1 cellular context compared by ENCODE assay signal in the genomic region with DNA sequence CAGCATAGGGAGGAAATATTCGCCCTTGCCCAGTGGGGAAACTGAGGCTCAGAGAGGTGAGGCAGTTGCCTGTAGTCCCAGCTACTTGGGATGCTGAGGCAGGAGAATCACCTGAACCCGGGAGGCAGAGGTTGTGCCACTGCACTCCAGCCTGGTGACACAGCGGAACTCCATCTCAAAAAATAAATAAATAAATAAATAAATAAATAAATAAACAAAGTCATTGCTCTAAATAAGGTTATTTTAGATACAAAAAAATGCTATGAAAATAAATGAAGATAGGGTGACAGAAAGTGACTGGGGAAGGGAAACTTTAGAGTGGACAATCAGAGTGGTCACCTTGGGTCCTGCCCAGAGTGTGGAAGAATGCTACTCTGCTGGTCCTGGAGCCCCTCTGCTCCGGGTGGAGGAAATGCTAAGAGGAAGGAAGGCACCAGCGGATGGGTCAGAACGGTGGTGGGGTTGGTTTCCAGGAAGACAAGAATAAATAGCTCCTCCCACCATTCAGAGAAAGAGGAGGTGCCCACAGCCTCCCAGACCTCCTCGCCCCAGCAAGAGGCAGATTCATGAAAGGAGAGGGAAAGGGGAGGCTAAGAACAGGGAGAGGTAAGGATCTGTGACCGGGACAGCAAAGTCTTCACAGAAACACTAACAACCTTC.
TF ChIP-seq lines count a peak whose summit lies in the region.

No MANE protein-coding gene starts in this region.

TF ChIP-seq in K562, 482 proteins besides CTCF, POLR2A, EP300 and RAD21 (continued from another document):
- TF ChIP-seq HDAC2 (IDR thresholded peaks at IDR 0.05), result no peak
- TF ChIP-seq SMARCE1 (IDR thresholded peaks at IDR 0.05), result no peak
- TF ChIP-seq IRF2 (CRISPR knock-in tag; IDR thresholded peaks at IDR 0.05), result no peak
- no peak for TF ChIP-seq ZBTB7A (IDR thresholded peaks at IDR 0.05; ENCODE audit: borderline replicate concordance, control insufficient read depth, low read depth, low read length)
- TF ChIP-seq CBX2 (IDR thresholded peaks at IDR 0.05; ENCODE audit: insufficient read depth, low read length, poor library complexity, severe bottlenecking), result no peak
- TF ChIP-seq ZNF165 (CRISPR knock-in tag; IDR thresholded peaks at IDR 0.05; ENCODE audit: borderline replicate concordance), result no peak
- no peak for TF ChIP-seq NR3C1 (CRISPR knock-in tag; IDR thresholded peaks at IDR 0.05)
- TF ChIP-seq, protein P1, sequence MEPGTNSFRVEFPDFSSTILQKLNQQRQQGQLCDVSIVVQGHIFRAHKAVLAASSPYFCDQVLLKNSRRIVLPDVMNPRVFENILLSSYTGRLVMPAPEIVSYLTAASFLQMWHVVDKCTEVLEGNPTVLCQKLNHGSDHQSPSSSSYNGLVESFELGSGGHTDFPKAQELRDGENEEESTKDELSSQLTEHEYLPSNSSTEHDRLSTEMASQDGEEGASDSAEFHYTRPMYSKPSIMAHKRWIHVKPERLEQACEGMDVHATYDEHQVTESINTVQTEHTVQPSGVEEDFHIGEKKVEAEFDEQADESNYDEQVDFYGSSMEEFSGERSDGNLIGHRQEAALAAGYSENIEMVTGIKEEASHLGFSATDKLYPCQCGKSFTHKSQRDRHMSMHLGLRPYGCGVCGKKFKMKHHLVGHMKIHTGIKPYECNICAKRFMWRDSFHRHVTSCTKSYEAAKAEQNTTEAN (CRISPR knock-in tag; IDR thresholded peaks at IDR 0.05), result no peak
- TF ChIP-seq, protein P2, sequence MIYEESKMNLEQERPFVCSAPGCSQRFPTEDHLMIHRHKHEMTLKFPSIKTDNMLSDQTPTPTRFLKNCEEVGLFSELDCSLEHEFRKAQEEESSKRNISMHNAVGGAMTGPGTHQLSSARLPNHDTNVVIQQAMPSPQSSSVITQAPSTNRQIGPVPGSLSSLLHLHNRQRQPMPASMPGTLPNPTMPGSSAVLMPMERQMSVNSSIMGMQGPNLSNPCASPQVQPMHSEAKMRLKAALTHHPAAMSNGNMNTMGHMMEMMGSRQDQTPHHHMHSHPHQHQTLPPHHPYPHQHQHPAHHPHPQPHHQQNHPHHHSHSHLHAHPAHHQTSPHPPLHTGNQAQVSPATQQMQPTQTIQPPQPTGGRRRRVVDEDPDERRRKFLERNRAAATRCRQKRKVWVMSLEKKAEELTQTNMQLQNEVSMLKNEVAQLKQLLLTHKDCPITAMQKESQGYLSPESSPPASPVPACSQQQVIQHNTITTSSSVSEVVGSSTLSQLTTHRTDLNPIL (CRISPR knock-in tag; IDR thresholded peaks at IDR 0.05), result no peak
- no peak for TF ChIP-seq ZNF140 (CRISPR knock-in tag; IDR thresholded peaks at IDR 0.05)
- TF ChIP-seq CTBP1 (IDR thresholded peaks at IDR 0.05; ENCODE audit: borderline replicate concordance), result no peak
- no peak for TF ChIP-seq EP400 (IDR thresholded peaks at IDR 0.05)
- TF ChIP-seq, protein P3, sequence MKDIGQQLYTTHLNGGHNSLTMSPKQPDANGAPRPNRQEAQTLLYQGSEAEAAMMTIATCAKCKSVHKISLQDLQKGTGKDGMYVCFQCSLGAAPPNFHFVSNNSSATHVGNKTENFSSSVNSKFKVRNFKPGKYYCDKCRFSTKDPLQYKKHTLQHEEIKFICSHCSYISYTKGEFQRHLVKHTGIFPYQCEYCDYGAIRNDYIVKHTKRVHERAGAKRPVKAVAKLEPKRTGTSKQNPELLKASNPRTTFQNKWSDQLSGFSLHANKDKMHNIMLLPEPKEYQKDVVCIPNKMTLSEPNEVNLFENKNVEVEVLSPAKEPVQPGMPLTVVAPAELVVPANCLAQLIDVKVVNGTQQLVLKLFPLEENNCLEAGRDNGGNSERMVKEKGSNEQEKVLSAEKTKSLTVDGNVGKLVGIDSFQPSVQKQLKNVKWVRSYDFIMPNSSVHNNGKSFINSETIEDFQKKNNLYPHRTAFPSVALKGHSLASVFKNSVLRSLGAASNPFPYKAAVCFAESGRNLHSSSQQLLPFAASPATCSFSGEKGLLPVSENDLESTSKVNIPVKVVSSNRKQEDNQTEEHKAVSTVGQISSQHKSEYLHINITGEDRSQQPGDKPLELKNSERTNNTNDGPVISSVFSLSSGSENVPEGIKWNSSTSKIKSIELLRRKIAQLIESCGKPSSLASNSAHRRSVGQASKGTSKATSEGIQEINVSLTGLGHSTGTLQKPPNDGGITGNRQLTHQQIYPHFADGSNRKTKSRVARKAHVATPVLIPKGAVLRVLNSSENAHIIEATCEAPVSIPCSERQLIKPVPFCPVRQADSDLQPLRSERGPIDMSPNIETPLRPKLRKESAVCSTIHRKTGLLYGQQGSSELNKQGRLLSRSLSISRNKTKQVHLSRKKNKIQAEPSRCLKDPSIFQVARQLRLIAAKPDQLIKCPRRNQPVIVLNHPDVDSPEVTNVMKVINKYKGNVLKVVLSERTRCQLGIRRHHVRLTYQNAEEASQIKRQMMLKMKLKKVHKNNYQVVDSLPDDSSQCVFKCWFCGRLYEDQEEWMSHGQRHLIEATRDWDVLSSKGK (CRISPR knock-in tag; IDR thresholded peaks at IDR 0.05), result no peak
- TF ChIP-seq ZNF316 (IDR thresholded peaks at IDR 0.05), result no peak
- TF ChIP-seq FOXA3 (CRISPR knock-in tag; conservative IDR thresholded peaks at IDR 0.05 in 1 of 2, IDR thresholded peaks at IDR 0.05 in 1 of 2), result no peak
TF ChIP-seq in K562: peak in this region for 0.
